8 cellular contexts compared by ENCODE assay signal in genomic region chr14:75515631-75515999, GRCh38. TPM values are rescaled to one million over a fixed set of nuclear protein-coding genes. Genes with fewer than 3 reads are reported as not detected.
DNase-seq lines count a peak whose midpoint lies in the region; ATAC-seq and TF ChIP-seq lines count a peak whose summit lies in the region.

No MANE protein-coding gene starts in this region.

- no peak overlapping the region for H4K8ac ChIP-seq in mesendoderm (ENCODE audit: low read depth, low read length)

- no peak for ATAC-seq in CD8-positive, alpha-beta T cell
- peak; percentile 56 for ATAC-seq in GM21360 (IDR thresholded peaks at IDR 0.05; ENCODE audit: unreplicated experiment)

- WGBS in urinary bladder = 34% methylated on average over 7 of the region's 7 CpGs
- no CpG with 5 or more reads among the region's 7 CpGs for WGBS in mesendoderm (ENCODE audit: extremely low coverage, insufficient coverage, low lambda C conversion rate)

- POLR2A ChIA-PET in CD8-positive, alpha-beta T cell (lab: Charles Lee) = interaction anchor here (0.8 to 1.6 kb wide), 3 partner anchors 8 to 46 kb away, joined by 3 to 10 read pairs (median 5); no protein-coding TSS in a partner anchor
- POLR2A ChIA-PET in Caco-2 (lab: Charles Lee) = no interaction called here

- H3K4me3 ChIP-seq in CD8-positive, alpha-beta T cell (ENCODE audit: low read depth, low read length) = peak overlapping the region; percentile 37
- H3K4me3 ChIP-seq in Loucy (ENCODE audit: low read length, poor library complexity, severe bottlenecking) = peak overlapping the region; percentile 74
- peak overlapping the region; percentile 19 for H3K4me3 ChIP-seq in urinary bladder (ENCODE audit: low read depth, low read length)
- H3K4me3 ChIP-seq in Caco-2 (ENCODE audit: low read depth, low read length) = no peak overlapping the region
- H3K4me3 ChIP-seq in mesendoderm (ENCODE audit: low read length) = no peak overlapping the region

- no peaks in the 10 kb centered on the region for H3K79me2 ChIP-seq in Loucy (ENCODE audit: insufficient read depth, low read length)
- no peaks in the 10 kb centered on the region for H3K79me2 ChIP-seq in mesendoderm (ENCODE audit: control insufficient read depth, insufficient read depth, low read length)

- CTCF ChIA-PET in CD8-positive, alpha-beta T cell (lab: Charles Lee) = interaction anchor here (0.8 to 1.6 kb wide), 3 partner anchors 21 to 46 kb away, joined by 3 to 7 read pairs (median 5); no protein-coding TSS in a partner anchor
- CTCF ChIA-PET in Caco-2 (lab: Charles Lee) = no interaction called here

- H3K4me2 ChIP-seq in Loucy (ENCODE audit: low read depth, low read length, poor library complexity, severe bottlenecking) (peak overlapping the region; percentile 88), mesendoderm (ENCODE audit: low read length) (no peak overlapping the region)

- H3F3A ChIP-seq in Loucy (ENCODE audit: low read depth) = peaks cover 13% of the 10 kb centered on the region; the same call in 1 of the 2 replicates

- intact Hi-C loops in CD8-positive, alpha-beta T cell (cut with DNase I, micrococcal nuclease) = no loop called here
- intact Hi-C loops in Caco-2 (cut with micrococcal nuclease; ENCODE audit: unreplicated experiment) = no loop called here

- H3K4me1 ChIP-seq in CD8-positive, alpha-beta T cell (ENCODE audit: insufficient read depth, low read length) = peaks cover 25% of the 10 kb centered on the region
- H3K4me1 ChIP-seq in Loucy (ENCODE audit: insufficient read depth, low read length, poor library complexity, severe bottlenecking) (peaks cover 33% of the 10 kb centered on the region), urinary bladder (ENCODE audit: insufficient read depth) (no peaks in the 10 kb centered on the region), Caco-2 (peaks cover 12% of the 10 kb centered on the region), mesendoderm (ENCODE audit: control insufficient read depth, low read depth, low read length) (no peaks in the 10 kb centered on the region)

- H3K9me2 ChIP-seq in Loucy (replicated peaks; ENCODE audit: low read depth, low read length) = no peaks in the 10 kb centered on the region

- no peaks in the 10 kb centered on the region for H3K79me1 ChIP-seq in mesendoderm (ENCODE audit: low read length)

- BruUV-seq in Caco-2 (replicated peaks; lab: Mats Ljungman, UMichigan) = no TSS peak

- H3K27ac Mint-ChIP-seq in CD8-positive, alpha-beta T cell = peak overlapping the region; percentile 89
- no peak overlapping the region for H3K27ac Mint-ChIP-seq in Caco-2 (ENCODE audit: unreplicated experiment)

- no peak overlapping the region for H2BK120ac ChIP-seq in mesendoderm (ENCODE audit: low read depth, low read length)

- H4K20me1 ChIP-seq in Loucy (ENCODE audit: insufficient read depth, low read length, poor library complexity, severe bottlenecking) = no peaks in the 10 kb centered on the region

- H3K36me3 Mint-ChIP-seq in CD8-positive, alpha-beta T cell = no peaks in the 10 kb centered on the region
- no peaks in the 10 kb centered on the region for H3K36me3 Mint-ChIP-seq in Caco-2 (ENCODE audit: insufficient read depth, unreplicated experiment)

- H2BK15ac ChIP-seq in mesendoderm (replicated peaks; ENCODE audit: low read depth) = no peak overlapping the region

- no peak overlapping the region for H3K23ac ChIP-seq in mesendoderm (ENCODE audit: low read length)

- H3K9me3 Mint-ChIP-seq in CD8-positive, alpha-beta T cell = peaks cover 14% of the 10 kb centered on the region
- H3K9me3 Mint-ChIP-seq in Caco-2 (ENCODE audit: unreplicated experiment) = peaks cover 18% of the 10 kb centered on the region

- H3K36me3 ChIP-seq in CD8-positive, alpha-beta T cell (ENCODE audit: insufficient read depth, low read length) = no peaks in the 10 kb centered on the region
- H3K36me3 ChIP-seq in Loucy (ENCODE audit: insufficient read depth, low read length) = no peaks in the 10 kb centered on the region
- no peaks in the 10 kb centered on the region for H3K36me3 ChIP-seq in urinary bladder (ENCODE audit: insufficient read depth)
- no peaks in the 10 kb centered on the region for H3K36me3 ChIP-seq in Caco-2 (ENCODE audit: control insufficient read depth, insufficient read depth, low read length)
- H3K36me3 ChIP-seq in mesendoderm (ENCODE audit: control insufficient read depth, insufficient read depth, low read length) = no peaks in the 10 kb centered on the region

- no peak overlapping the region for H2AK5ac ChIP-seq in mesendoderm (ENCODE audit: low read length)

- H3K56ac ChIP-seq in mesendoderm (ENCODE audit: low read length) = no peak overlapping the region

- peaks cover 28% of the 10 kb centered on the region for H3K4me1 Mint-ChIP-seq in CD8-positive, alpha-beta T cell (ENCODE audit: low read depth)
- H3K4me1 Mint-ChIP-seq in Caco-2 (ENCODE audit: low read depth, unreplicated experiment) = peaks cover under 1% of the 10 kb centered on the region

- H3K4ac ChIP-seq in mesendoderm (ENCODE audit: low read depth, low read length) = no peak overlapping the region

- DNase-seq in CD8-positive, alpha-beta T cell = no peak
- peak; percentile 62 for DNase-seq in fibroblast of peridontal ligament (ENCODE audit: extremely low read depth)
- DNase-seq in Caco-2 = no peak
- no peak for DNase-seq in mesendoderm
- no peak for DNase-seq in NK-92 (lab: John Stamatoyannopoulos, UW; ENCODE audit: unreplicated experiment)

- no peaks in the 10 kb centered on the region for H3K27me3 ChIP-seq in CD8-positive, alpha-beta T cell (ENCODE audit: insufficient read depth, low read length)
- no peaks in the 10 kb centered on the region for H3K27me3 ChIP-seq in Loucy (ENCODE audit: insufficient read depth, low read length, poor library complexity, severe bottlenecking)
- no peaks in the 10 kb centered on the region for H3K27me3 ChIP-seq in Caco-2 (replicated peaks; ENCODE audit: control insufficient read depth, insufficient read depth, low read length)
- H3K27me3 ChIP-seq in mesendoderm (ENCODE audit: insufficient read depth, low read length, poor library complexity) = no peaks in the 10 kb centered on the region

- H3K27me3 Mint-ChIP-seq in CD8-positive, alpha-beta T cell (ENCODE audit: low read depth) = no peaks in the 10 kb centered on the region
- H3K27me3 Mint-ChIP-seq in Caco-2 (ENCODE audit: insufficient read depth, unreplicated experiment) = no peaks in the 10 kb centered on the region

- H2AFZ ChIP-seq in Loucy (ENCODE audit: low read length) = peak overlapping the region; percentile 97

- H2BK5ac ChIP-seq in mesendoderm (ENCODE audit: low read length) = no peak overlapping the region

- peak overlapping the region; percentile 2 for H3K27ac ChIP-seq in CD8-positive, alpha-beta T cell (ENCODE audit: low read depth, low read length)
- H3K27ac ChIP-seq in urinary bladder (ENCODE audit: low read depth) (no peak overlapping the region), mesendoderm (ENCODE audit: low read depth, low read length) (no peak overlapping the region)

- H3K9ac ChIP-seq in Loucy (ENCODE audit: low read depth, low read length, poor library complexity, severe bottlenecking) (peak overlapping the region; percentile 78), mesendoderm (ENCODE audit: low read length) (no peak overlapping the region)

- H3K4me3 Mint-ChIP-seq in CD8-positive, alpha-beta T cell = peak overlapping the region; percentile 83
- no peak overlapping the region for H3K4me3 Mint-ChIP-seq in Caco-2 (ENCODE audit: unreplicated experiment)

- no peak for TF ChIP-seq CTCF in CD8-positive, alpha-beta T cell (IDR thresholded peaks at IDR 0.05)
- TF ChIP-seq CTCF in Loucy (conservative IDR thresholded peaks at IDR 0.05; ENCODE audit: low read length) = no peak
- TF ChIP-seq CTCF in Caco-2 (IDR thresholded peaks at IDR 0.05; ENCODE audit: insufficient read depth in 1 of 2, low read depth in 1 of 2, low read length in 1 of 2, severe bottlenecking in 1 of 2, unreplicated experiment in 1 of 2) = no peak

- H4K5ac ChIP-seq in mesendoderm (ENCODE audit: low read length) = no peak overlapping the region

- H3K18ac ChIP-seq in mesendoderm (ENCODE audit: low read length) = no peak overlapping the region

- H3K9me3 ChIP-seq in CD8-positive, alpha-beta T cell (ENCODE audit: low read length) = no peaks in the 10 kb centered on the region
- H3K9me3 ChIP-seq in Loucy (ENCODE audit: insufficient read depth, low read depth, low read length) (0 out of 2 replicates have a peak, but pooled peaks cover 4% of the 10 kb centered on the region), Caco-2 (no peaks in the 10 kb centered on the region)

RNA-seq across cellular contexts. Expression of gene BATF, which starts 6.7 kb away (rescaled TPM):
- 1 to 10 TPM; 3.2 to 4.3 TPM for total RNA-seq in CD8-positive, alpha-beta T cell
- total RNA-seq in urinary bladder (5.1 TPM), Caco-2 (2022) (1.5 and 1.7 TPM in 2 replicates)
- polyA plus RNA-seq in urinary bladder = 8.9 TPM
- not detected for polyA plus RNA-seq in mesendoderm (2013, experiment 1 of 2)
- polyA plus RNA-seq in mesendoderm (2013, experiment 2 of 2) = not detected

Comparison
In these comparisons a context has a peak if more than half of its experiments do, and no peak if none do; other contexts are left out.
1. H3K4me3 ChIP-seq: peak in CD8-positive, alpha-beta T cell (single experiment), Loucy (single experiment) and urinary bladder (single experiment); none in Caco-2 (single experiment) and mesendoderm (single experiment).